In genomic region chr22:26901228-26901816, GRCh38 we compare ENCODE assay signal across 25 cellular contexts.
"Had no signal": no experiment of that assay in that cellular context is flagged by ENCODE, and none has a peak within 500 bp of the region (broad histone marks: within the 10 kb centered on the region; RNA-seq: fewer than 3 reads in every experiment).

No MANE protein-coding gene starts in this region.

- H3K36me3 Mint-ChIP-seq: natural killer cell treated with Interleukin-12 subunit alpha and Interleukin-12 subunit beta and Interleukin-15 and Interleukin-18, amount 100 ng/mL, for 72 hours had no signal

- H3K4me3 ChIP-seq: esophagus squamous epithelium, gastroesophageal sphincter, left ventricle myocardium inferior, lower lobe of right lung, psoas muscle, spleen, stomach, thoracic aorta, transverse colon had no signal

- ATAC-seq: effector memory CD8-positive, alpha-beta T cell; gastroesophageal sphincter; left cardiac atrium; lower lobe of right lung; natural killer cell treated with Interleukin-12 subunit alpha and Interleukin-12 subunit beta and Interleukin-15 and Interleukin-18, amount 100 ng/mL, for 72 hours; psoas muscle; sciatic nerve; stimulated activated naive B cell treated with anti-CD40 and anti-IgM and Interleukin-4, amounts not matched to agents 10 μg/mL and 1 μg/mL and 100 μg/mL, for 72 hours had no signal

- H3K27ac ChIP-seq: esophagus squamous epithelium, gastroesophageal sphincter, left ventricle myocardium inferior, lower lobe of right lung, neutrophil, psoas muscle, spleen, stomach, thoracic aorta, transverse colon had no signal

- H3K36me3 ChIP-seq: esophagus squamous epithelium, gastroesophageal sphincter, left ventricle myocardium inferior, lower lobe of right lung, neutrophil, spleen, stomach, thoracic aorta, transverse colon had no signal

- H3K9me3 Mint-ChIP-seq: dendritic cell treated with granulocyte-macrophage colony-stimulating factor and Interleukin-4, amounts not matched to agents 40 ng/mL and 50 ng/mL, for 4 days; effector memory CD8-positive, alpha-beta T cell; immature natural killer cell; natural killer cell treated with Interleukin-12 subunit alpha and Interleukin-12 subunit beta and Interleukin-15 and Interleukin-18, amount 100 ng/mL, for 72 hours had no signal

- H3K27ac Mint-ChIP-seq: dendritic cell treated with granulocyte-macrophage colony-stimulating factor and Interleukin-4, amounts not matched to agents 40 ng/mL and 50 ng/mL, for 4 days; effector memory CD8-positive, alpha-beta T cell; immature natural killer cell; memory B cell; natural killer cell treated with Interleukin-12 subunit alpha and Interleukin-12 subunit beta and Interleukin-15 and Interleukin-18, amount 100 ng/mL, for 72 hours; stimulated activated naive B cell treated with anti-CD40 and anti-IgM and Interleukin-4, amounts not matched to agents 10 μg/mL and 1 μg/mL and 100 μg/mL, for 72 hours had no signal

- H3K4me1 ChIP-seq: lower lobe of right lung, psoas muscle had no signal

- FAIRE-seq: keratinocyte had no signal

- H3K4me3 Mint-ChIP-seq: dendritic cell treated with granulocyte-macrophage colony-stimulating factor and Interleukin-4, amounts not matched to agents 40 ng/mL and 50 ng/mL, for 4 days; effector memory CD8-positive, alpha-beta T cell; memory B cell; natural killer cell treated with Interleukin-12 subunit alpha and Interleukin-12 subunit beta and Interleukin-15 and Interleukin-18, amount 100 ng/mL, for 72 hours; stimulated activated naive B cell treated with anti-CD40 and anti-IgM and Interleukin-4, amounts not matched to agents 10 μg/mL and 1 μg/mL and 100 μg/mL, for 72 hours had no signal

- DNase-seq: effector memory CD8-positive, alpha-beta T cell; esophagus squamous epithelium; foreskin fibroblast; glutamatergic neuron; immature natural killer cell; left cardiac atrium; left ventricle myocardium inferior; lower lobe of right lung; midbrain; psoas muscle; spleen; stimulated activated CD4-positive, alpha-beta T cell treated with anti-CD3 and anti-CD28 coated beads, Interleukin-15, amount 100 ng/mL, for 24 hours; stimulated activated CD4-positive, alpha-beta T cell treated with anti-CD3 and anti-CD28 coated beads, Interleukin-1b, Interleukin-23, amount 100 ng/mL, for 48 hours; stimulated activated CD4-positive, alpha-beta T cell treated with anti-CD3 and anti-CD28 coated beads, Interleukin-4, amount 100 ng/mL, for 4 hours; stimulated activated naive B cell treated with anti-CD40 and anti-IgM and Interleukin-4, amounts not matched to agents 10 μg/mL and 1 μg/mL and 100 μg/mL, for 72 hours; stomach; transverse colon had no signal
